ENCODE assay signal across 1 cellular context in genomic region chr19:16033136-16033530, GRCh38.
TF ChIP-seq lines count a peak whose summit lies in the region.

No MANE protein-coding gene starts in this region.

TF ChIP-seq in K562, 482 proteins besides CTCF, POLR2A, EP300 and RAD21:
- TF ChIP-seq HMBOX1 (IDR thresholded peaks at IDR 0.05): peak; percentile 33; the same call in 1 of the 2 replicates
- no peak for TF ChIP-seq TEAD4 (IDR thresholded peaks at IDR 0.05; ENCODE audit: low read length)
- no peak for TF ChIP-seq TEAD4 (CRISPR knock-in tag; IDR thresholded peaks at IDR 0.05; ENCODE audit: borderline replicate concordance)
- TF ChIP-seq JUND (IDR thresholded peaks at IDR 0.05; ENCODE audit: borderline replicate concordance, low read depth, low read length): no peak
- no peak for TF ChIP-seq JUND (tag; IDR thresholded peaks at IDR 0.05; ENCODE audit: borderline replicate concordance, low read depth, low read length)
- TF ChIP-seq PTTG1 (tag; IDR thresholded peaks at IDR 0.05; ENCODE audit: low read depth): no peak
